Comparison of ENCODE assay signal across 28 cellular contexts in genomic region chr1:70401974-70402373, GRCh38.
"Had no signal": no experiment of that assay in that cellular context is flagged by ENCODE, and none has a peak within 500 bp of the region (broad histone marks: within the 10 kb centered on the region; RNA-seq: fewer than 3 reads in every experiment).

No MANE protein-coding gene starts in this region.

- H3K36me3 Mint-ChIP-seq: naive thymus-derived CD8-positive, alpha-beta T cell; stimulated activated naive B cell treated with anti-CD40 and anti-IgM and Interleukin-4, amounts not matched to agents 10 μg/mL and 1 μg/mL and 100 μg/mL, for 72 hours had no signal

- H2AFZ ChIP-seq: hepatocyte had no signal

- H3K9me3 Mint-ChIP-seq: naive thymus-derived CD8-positive, alpha-beta T cell; nephron; neural crest cell; stimulated activated naive B cell treated with anti-CD40 and anti-IgM and Interleukin-4, amounts not matched to agents 10 μg/mL and 1 μg/mL and 100 μg/mL, for 72 hours had no signal

- ATAC-seq: mucosa of descending colon; naive thymus-derived CD8-positive, alpha-beta T cell; pancreas; right cardiac atrium; sciatic nerve; stimulated activated naive B cell treated with anti-CD40 and anti-IgM and Interleukin-4, amounts not matched to agents 10 μg/mL and 1 μg/mL and 100 μg/mL, for 72 hours; stimulated activated naive CD8-positive, alpha-beta T cell treated with anti-CD3 and anti-CD28 coated beads, Interleukin-15, Interleukin-2, amounts not matched to agents 100 U/mL and 50 U/mL, for 24 hours; upper lobe of right lung had no signal

- H3K36me3 ChIP-seq: left ventricle myocardium inferior, pancreas, prostate gland, stomach, thyroid gland, transverse colon, upper lobe of right lung had no signal

- H3K4me1 ChIP-seq: left ventricle myocardium inferior, pancreas, prostate gland, stomach, testis, thyroid gland, transverse colon, upper lobe of right lung had no signal

- H3K4me3 Mint-ChIP-seq: naive thymus-derived CD8-positive, alpha-beta T cell; nephron; neural crest cell; stimulated activated naive B cell treated with anti-CD40 and anti-IgM and Interleukin-4, amounts not matched to agents 10 μg/mL and 1 μg/mL and 100 μg/mL, for 72 hours had no signal

- H3K79me2 ChIP-seq: hepatocyte had no signal

- H3K4me1 Mint-ChIP-seq: naive thymus-derived CD8-positive, alpha-beta T cell; nephron; stimulated activated naive B cell treated with anti-CD40 and anti-IgM and Interleukin-4, amounts not matched to agents 10 μg/mL and 1 μg/mL and 100 μg/mL, for 72 hours had no signal

- H3K27ac Mint-ChIP-seq: naive thymus-derived CD8-positive, alpha-beta T cell; nephron; stimulated activated naive B cell treated with anti-CD40 and anti-IgM and Interleukin-4, amounts not matched to agents 10 μg/mL and 1 μg/mL and 100 μg/mL, for 72 hours had no signal

- H3K27ac ChIP-seq: hepatocyte, left ventricle myocardium inferior, pancreas, prostate gland, skin epidermis, stomach, testis, thyroid gland, transverse colon, upper lobe of right lung had no signal

- DNase-seq: islet precursor cell; left ventricle myocardium inferior; midbrain; mucosa of descending colon; naive thymus-derived CD8-positive, alpha-beta T cell; nucleus accumbens; pancreas; posterior cingulate gyrus; retina; right cardiac atrium; stimulated activated CD4-positive, alpha-beta T cell treated with anti-CD3 and anti-CD28 coated beads, Interleukin-12 subunit alpha, Interleukin-12 subunit beta, amount 100 ng/mL, for 4 hours; stimulated activated CD4-positive, alpha-beta T cell treated with anti-CD3 and anti-CD28 coated beads, Interleukin-15, amount 100 ng/mL, for 24 hours; stimulated activated CD4-positive, alpha-beta T cell treated with anti-CD3 and anti-CD28 coated beads, Interleukin-2, amount 100 ng/mL, for 24 hours; stimulated activated CD4-positive, alpha-beta T cell treated with anti-CD3 and anti-CD28 coated beads, Interleukin-4, amount 100 ng/mL, for 1 hour; stimulated activated naive B cell treated with anti-CD40 and anti-IgM and Interleukin-4, amounts not matched to agents 10 μg/mL and 1 μg/mL and 100 μg/mL, for 72 hours; stimulated activated naive CD8-positive, alpha-beta T cell treated with anti-CD3 and anti-CD28 coated beads, Interleukin-15, Interleukin-2, amounts not matched to agents 100 U/mL and 50 U/mL, for 24 hours; stomach; testis; thyroid gland; transverse colon; upper lobe of right lung had no signal

- H3K27me3 ChIP-seq: hepatocyte, pancreas, stomach, testis, thyroid gland, transverse colon, upper lobe of right lung had no signal

- H3K4me2 ChIP-seq: hepatocyte had no signal

- H3K4me3 ChIP-seq: hepatocyte, left ventricle myocardium inferior, lung, mucosa of descending colon, pancreas, prostate gland, skin epidermis, stomach, testis, thyroid gland, transverse colon, upper lobe of right lung had no signal

- H3K9me3 ChIP-seq: left ventricle myocardium inferior, mucosa of descending colon, pancreas, prostate gland, stomach, testis, thyroid gland, transverse colon, upper lobe of right lung had no signal
